1 cellular context compared by ENCODE assay signal in the genomic region with DNA sequence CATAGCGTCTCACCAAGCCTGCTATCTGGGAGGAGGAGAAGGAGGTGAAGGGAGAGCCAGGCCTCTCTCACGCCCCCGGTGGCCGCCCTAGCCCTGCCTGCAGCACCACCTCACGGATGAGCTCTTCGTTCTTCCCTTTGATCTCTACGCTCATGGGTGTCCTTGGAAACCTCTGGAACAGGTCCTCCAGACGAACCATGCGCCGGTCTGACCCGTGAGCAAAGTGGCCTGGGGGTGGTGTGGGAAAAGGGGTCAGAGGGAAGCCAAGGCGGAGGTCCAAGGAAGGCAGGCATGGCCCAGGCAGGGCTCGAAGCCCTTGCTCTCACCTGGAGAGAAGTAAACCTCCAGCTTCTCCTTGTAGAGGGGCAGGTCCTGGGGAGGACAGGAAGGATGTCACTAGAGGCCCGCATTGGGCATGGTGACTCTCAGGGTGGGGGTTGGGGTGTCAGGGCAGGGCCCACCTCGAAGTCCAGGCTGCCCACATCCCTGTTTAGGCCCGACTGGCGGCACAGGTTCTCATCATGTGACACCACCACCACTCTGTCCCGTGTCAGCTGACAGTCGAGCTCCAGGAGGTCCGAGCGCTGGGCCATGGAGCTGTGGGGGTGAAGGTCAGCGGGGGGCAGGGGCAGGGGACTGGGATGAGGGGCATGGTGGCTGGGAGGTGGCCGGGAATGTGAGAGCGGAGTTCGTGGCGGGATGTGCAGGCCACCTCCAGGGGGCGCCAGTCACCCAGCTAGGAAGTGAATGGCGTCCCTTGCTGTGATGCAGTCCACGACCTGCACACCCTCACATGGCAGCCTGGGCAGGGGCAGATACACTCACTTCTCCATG.
TF ChIP-seq lines count a peak whose summit lies in the region.

No MANE protein-coding gene starts in this region.

TF ChIP-seq in HepG2, 621 proteins besides CTCF, POLR2A, EP300 and RAD21 (continued from another document and continues in another):
- TF ChIP-seq, protein P1, sequence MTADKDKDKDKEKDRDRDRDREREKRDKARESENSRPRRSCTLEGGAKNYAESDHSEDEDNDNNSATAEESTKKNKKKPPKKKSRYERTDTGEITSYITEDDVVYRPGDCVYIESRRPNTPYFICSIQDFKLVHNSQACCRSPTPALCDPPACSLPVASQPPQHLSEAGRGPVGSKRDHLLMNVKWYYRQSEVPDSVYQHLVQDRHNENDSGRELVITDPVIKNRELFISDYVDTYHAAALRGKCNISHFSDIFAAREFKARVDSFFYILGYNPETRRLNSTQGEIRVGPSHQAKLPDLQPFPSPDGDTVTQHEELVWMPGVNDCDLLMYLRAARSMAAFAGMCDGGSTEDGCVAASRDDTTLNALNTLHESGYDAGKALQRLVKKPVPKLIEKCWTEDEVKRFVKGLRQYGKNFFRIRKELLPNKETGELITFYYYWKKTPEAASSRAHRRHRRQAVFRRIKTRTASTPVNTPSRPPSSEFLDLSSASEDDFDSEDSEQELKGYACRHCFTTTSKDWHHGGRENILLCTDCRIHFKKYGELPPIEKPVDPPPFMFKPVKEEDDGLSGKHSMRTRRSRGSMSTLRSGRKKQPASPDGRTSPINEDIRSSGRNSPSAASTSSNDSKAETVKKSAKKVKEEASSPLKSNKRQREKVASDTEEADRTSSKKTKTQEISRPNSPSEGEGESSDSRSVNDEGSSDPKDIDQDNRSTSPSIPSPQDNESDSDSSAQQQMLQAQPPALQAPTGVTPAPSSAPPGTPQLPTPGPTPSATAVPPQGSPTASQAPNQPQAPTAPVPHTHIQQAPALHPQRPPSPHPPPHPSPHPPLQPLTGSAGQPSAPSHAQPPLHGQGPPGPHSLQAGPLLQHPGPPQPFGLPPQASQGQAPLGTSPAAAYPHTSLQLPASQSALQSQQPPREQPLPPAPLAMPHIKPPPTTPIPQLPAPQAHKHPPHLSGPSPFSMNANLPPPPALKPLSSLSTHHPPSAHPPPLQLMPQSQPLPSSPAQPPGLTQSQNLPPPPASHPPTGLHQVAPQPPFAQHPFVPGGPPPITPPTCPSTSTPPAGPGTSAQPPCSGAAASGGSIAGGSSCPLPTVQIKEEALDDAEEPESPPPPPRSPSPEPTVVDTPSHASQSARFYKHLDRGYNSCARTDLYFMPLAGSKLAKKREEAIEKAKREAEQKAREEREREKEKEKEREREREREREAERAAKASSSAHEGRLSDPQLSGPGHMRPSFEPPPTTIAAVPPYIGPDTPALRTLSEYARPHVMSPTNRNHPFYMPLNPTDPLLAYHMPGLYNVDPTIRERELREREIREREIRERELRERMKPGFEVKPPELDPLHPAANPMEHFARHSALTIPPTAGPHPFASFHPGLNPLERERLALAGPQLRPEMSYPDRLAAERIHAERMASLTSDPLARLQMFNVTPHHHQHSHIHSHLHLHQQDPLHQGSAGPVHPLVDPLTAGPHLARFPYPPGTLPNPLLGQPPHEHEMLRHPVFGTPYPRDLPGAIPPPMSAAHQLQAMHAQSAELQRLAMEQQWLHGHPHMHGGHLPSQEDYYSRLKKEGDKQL (CRISPR knock-in tag; IDR thresholded peaks at IDR 0.05; ENCODE audit: low read depth): 0 out of 2 replicates have a peak, but pooled peaks have one; percentile 19
- TF ChIP-seq ZNF562 (CRISPR knock-in tag; IDR thresholded peaks at IDR 0.05; ENCODE audit: borderline replicate concordance) (no peak), ZNF740 (CRISPR knock-in tag; IDR thresholded peaks at IDR 0.05) (peak; percentile 73; the same call in 1 of the 2 replicates), MED13 (CRISPR knock-in tag; IDR thresholded peaks at IDR 0.05) (no peak), MAX (IDR thresholded peaks at IDR 0.05) (peak; percentile 96), PHF20 (CRISPR knock-in tag; IDR thresholded peaks at IDR 0.05) (peak; percentile 83), NR2F2 (IDR thresholded peaks at IDR 0.05; ENCODE audit: borderline replicate concordance, low read depth) (peak; percentile 45; the same call in 1 of the 2 replicates), TFE3 (CRISPR knock-in tag; IDR thresholded peaks at IDR 0.05) (peak; percentile 79; the same call in 1 of the 2 replicates), SNAPC5 (CRISPR knock-in tag; IDR thresholded peaks at IDR 0.05; ENCODE audit: borderline replicate concordance) (no peak), JDP2 (CRISPR knock-in tag; IDR thresholded peaks at IDR 0.05; ENCODE audit: borderline replicate concordance) (no peak), ZSCAN25 (CRISPR knock-in tag; IDR thresholded peaks at IDR 0.05) (peak; percentile 96), ZBTB49 (CRISPR knock-in tag; IDR thresholded peaks at IDR 0.05; ENCODE audit: borderline replicate concordance) (no peak), GPBP1L1 (CRISPR knock-in tag; IDR thresholded peaks at IDR 0.05) (no peak), GABPB1 (CRISPR knock-in tag; IDR thresholded peaks at IDR 0.05) (peak; percentile 62), ZBTB44 (CRISPR knock-in tag; IDR thresholded peaks at IDR 0.05) (0 out of 2 replicates have a peak, but pooled peaks have one; percentile 32), ZSCAN29 (CRISPR knock-in tag; conservative IDR thresholded peaks at IDR 0.05) (no peak), ZNF550 (CRISPR knock-in tag; IDR thresholded peaks at IDR 0.05; ENCODE audit: borderline replicate concordance) (no peak; the same call in 1 of the 2 replicates), ZNF30 (CRISPR knock-in tag; IDR thresholded peaks at IDR 0.05) (no peak), ZNF343 (CRISPR knock-in tag; IDR thresholded peaks at IDR 0.05) (peak; percentile 73; the same call in 1 of the 2 replicates), ZNF557 (CRISPR knock-in tag; IDR thresholded peaks at IDR 0.05) (no peak), ZBTB3 (CRISPR knock-in tag; IDR thresholded peaks at IDR 0.05; ENCODE audit: borderline replicate concordance, low read depth) (no peak), ZNF33A (CRISPR knock-in tag; IDR thresholded peaks at IDR 0.05; ENCODE audit: borderline replicate concordance) (no peak), AFF4 (CRISPR knock-in tag; IDR thresholded peaks at IDR 0.05) (peak; percentile 19; the same call in 1 of the 2 replicates), RBM39 (IDR thresholded peaks at IDR 0.05; ENCODE audit: low read depth, low read length, poor library complexity, severe bottlenecking) (peak; percentile 26)
- TF ChIP-seq, protein P2, sequence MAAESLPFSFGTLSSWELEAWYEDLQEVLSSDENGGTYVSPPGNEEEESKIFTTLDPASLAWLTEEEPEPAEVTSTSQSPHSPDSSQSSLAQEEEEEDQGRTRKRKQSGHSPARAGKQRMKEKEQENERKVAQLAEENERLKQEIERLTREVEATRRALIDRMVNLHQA (CRISPR knock-in tag; IDR thresholded peaks at IDR 0.05): no peak
- TF ChIP-seq, protein P3, sequence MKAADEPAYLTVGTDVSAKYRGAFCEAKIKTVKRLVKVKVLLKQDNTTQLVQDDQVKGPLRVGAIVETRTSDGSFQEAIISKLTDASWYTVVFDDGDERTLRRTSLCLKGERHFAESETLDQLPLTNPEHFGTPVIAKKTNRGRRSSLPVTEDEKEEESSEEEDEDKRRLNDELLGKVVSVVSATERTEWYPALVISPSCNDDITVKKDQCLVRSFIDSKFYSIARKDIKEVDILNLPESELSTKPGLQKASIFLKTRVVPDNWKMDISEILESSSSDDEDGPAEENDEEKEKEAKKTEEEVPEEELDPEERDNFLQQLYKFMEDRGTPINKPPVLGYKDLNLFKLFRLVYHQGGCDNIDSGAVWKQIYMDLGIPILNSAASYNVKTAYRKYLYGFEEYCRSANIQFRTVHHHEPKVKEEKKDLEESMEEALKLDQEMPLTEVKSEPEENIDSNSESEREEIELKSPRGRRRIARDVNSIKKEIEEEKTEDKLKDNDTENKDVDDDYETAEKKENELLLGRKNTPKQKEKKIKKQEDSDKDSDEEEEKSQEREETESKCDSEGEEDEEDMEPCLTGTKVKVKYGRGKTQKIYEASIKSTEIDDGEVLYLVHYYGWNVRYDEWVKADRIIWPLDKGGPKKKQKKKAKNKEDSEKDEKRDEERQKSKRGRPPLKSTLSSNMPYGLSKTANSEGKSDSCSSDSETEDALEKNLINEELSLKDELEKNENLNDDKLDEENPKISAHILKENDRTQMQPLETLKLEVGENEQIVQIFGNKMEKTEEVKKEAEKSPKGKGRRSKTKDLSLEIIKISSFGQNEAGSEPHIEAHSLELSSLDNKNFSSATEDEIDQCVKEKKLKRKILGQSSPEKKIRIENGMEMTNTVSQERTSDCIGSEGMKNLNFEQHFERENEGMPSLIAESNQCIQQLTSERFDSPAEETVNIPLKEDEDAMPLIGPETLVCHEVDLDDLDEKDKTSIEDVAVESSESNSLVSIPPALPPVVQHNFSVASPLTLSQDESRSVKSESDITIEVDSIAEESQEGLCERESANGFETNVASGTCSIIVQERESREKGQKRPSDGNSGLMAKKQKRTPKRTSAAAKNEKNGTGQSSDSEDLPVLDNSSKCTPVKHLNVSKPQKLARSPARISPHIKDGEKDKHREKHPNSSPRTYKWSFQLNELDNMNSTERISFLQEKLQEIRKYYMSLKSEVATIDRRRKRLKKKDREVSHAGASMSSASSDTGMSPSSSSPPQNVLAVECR (CRISPR knock-in tag; IDR thresholded peaks at IDR 0.05; ENCODE audit: borderline replicate concordance): peak; percentile 84; the same call in 1 of the 2 replicates
